ENCODE assay signal across 1 cellular context in the genomic region with DNA sequence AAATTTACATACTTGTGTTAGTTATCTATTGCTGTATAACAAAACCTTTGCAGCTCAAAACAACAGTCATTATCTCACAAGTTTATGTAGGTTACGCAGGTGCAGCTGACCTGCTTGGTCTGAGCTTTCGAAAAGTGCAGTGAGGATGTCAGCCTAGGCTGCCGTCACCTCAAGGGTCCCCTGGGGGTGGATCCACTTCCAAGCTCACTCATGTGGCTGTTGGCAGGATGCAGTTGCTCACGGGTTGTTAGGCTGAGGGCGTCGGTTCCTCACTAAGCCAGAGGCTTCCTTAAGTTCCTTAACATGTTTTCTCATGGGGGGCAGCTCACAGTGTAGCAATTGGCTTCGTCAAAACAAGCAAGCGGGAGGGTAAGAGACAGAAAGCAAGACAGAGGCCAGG.
TF ChIP-seq lines count a peak whose summit lies in the region.

No MANE protein-coding gene starts in this region.

TF ChIP-seq in GM23338, 12 proteins besides CTCF, POLR2A, EP300 and RAD21 (continued from another document):
- TF ChIP-seq, protein P1, sequence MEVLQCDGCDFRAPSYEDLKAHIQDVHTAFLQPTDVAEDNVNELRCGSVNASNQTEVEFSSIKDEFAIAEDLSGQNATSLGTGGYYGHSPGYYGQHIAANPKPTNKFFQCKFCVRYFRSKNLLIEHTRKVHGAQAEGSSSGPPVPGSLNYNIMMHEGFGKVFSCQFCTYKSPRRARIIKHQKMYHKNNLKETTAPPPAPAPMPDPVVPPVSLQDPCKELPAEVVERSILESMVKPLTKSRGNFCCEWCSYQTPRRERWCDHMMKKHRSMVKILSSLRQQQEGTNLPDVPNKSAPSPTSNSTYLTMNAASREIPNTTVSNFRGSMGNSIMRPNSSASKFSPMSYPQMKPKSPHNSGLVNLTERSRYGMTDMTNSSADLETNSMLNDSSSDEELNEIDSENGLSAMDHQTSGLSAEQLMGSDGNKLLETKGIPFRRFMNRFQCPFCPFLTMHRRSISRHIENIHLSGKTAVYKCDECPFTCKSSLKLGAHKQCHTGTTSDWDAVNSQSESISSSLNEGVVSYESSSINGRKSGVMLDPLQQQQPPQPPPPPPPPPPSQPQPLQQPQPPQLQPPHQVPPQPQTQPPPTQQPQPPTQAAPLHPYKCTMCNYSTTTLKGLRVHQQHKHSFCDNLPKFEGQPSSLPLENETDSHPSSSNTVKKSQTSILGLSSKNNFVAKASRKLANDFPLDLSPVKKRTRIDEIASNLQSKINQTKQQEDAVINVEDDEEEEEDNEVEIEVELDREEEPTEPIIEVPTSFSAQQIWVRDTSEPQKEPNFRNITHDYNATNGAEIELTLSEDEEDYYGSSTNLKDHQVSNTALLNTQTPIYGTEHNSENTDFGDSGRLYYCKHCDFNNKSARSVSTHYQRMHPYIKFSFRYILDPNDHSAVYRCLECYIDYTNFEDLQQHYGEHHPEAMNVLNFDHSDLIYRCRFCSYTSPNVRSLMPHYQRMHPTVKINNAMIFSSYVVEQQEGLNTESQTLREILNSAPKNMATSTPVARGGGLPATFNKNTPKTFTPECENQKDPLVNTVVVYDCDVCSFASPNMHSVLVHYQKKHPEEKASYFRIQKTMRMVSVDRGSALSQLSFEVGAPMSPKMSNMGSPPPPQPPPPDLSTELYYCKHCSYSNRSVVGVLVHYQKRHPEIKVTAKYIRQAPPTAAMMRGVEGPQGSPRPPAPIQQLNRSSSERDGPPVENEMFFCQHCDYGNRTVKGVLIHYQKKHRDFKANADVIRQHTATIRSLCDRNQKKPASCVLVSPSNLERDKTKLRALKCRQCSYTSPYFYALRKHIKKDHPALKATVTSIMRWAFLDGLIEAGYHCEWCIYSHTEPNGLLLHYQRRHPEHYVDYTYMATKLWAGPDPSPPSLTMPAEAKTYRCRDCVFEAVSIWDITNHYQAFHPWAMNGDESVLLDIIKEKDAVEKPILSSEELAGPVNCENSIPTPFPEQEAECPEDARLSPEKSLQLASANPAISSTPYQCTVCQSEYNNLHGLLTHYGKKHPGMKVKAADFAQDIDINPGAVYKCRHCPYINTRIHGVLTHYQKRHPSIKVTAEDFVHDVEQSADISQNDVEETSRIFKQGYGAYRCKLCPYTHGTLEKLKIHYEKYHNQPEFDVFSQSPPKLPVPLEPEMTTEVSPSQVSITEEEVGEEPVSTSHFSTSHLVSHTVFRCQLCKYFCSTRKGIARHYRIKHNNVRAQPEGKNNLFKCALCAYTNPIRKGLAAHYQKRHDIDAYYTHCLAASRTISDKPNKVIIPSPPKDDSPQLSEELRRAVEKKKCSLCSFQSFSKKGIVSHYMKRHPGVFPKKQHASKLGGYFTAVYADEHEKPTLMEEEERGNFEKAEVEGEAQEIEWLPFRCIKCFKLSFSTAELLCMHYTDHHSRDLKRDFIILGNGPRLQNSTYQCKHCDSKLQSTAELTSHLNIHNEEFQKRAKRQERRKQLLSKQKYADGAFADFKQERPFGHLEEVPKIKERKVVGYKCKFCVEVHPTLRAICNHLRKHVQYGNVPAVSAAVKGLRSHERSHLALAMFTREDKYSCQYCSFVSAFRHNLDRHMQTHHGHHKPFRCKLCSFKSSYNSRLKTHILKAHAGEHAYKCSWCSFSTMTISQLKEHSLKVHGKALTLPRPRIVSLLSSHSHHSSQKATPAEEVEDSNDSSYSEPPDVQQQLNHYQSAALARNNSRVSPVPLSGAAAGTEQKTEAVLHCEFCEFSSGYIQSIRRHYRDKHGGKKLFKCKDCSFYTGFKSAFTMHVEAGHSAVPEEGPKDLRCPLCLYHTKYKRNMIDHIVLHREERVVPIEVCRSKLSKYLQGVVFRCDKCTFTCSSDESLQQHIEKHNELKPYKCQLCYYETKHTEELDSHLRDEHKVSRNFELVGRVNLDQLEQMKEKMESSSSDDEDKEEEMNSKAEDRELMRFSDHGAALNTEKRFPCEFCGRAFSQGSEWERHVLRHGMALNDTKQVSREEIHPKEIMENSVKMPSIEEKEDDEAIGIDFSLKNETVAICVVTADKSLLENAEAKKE (CRISPR knock-in tag; IDR thresholded peaks at IDR 0.05), result no peak
- TF ChIP-seq ZNF114 (CRISPR knock-in tag; IDR thresholded peaks at IDR 0.05) (no peak), STAT1 (IDR thresholded peaks at IDR 0.05; ENCODE audit: unreplicated experiment) (no peak), CREB1 (CRISPR knock-in tag; IDR thresholded peaks at IDR 0.05; ENCODE audit: low read depth) (no peak), POLR2AphosphoS5 (IDR thresholded peaks at IDR 0.05; ENCODE audit: low read depth) (no peak), NANOG (IDR thresholded peaks at IDR 0.05; ENCODE audit: borderline replicate concordance) (no peak), EZH2phosphoT487 (IDR thresholded peaks at IDR 0.05; ENCODE audit: unreplicated experiment) (no peak), ZNF331 (CRISPR knock-in tag; IDR thresholded peaks at IDR 0.05; ENCODE audit: low read depth) (no peak)
- TF ChIP-seq, protein P2, sequence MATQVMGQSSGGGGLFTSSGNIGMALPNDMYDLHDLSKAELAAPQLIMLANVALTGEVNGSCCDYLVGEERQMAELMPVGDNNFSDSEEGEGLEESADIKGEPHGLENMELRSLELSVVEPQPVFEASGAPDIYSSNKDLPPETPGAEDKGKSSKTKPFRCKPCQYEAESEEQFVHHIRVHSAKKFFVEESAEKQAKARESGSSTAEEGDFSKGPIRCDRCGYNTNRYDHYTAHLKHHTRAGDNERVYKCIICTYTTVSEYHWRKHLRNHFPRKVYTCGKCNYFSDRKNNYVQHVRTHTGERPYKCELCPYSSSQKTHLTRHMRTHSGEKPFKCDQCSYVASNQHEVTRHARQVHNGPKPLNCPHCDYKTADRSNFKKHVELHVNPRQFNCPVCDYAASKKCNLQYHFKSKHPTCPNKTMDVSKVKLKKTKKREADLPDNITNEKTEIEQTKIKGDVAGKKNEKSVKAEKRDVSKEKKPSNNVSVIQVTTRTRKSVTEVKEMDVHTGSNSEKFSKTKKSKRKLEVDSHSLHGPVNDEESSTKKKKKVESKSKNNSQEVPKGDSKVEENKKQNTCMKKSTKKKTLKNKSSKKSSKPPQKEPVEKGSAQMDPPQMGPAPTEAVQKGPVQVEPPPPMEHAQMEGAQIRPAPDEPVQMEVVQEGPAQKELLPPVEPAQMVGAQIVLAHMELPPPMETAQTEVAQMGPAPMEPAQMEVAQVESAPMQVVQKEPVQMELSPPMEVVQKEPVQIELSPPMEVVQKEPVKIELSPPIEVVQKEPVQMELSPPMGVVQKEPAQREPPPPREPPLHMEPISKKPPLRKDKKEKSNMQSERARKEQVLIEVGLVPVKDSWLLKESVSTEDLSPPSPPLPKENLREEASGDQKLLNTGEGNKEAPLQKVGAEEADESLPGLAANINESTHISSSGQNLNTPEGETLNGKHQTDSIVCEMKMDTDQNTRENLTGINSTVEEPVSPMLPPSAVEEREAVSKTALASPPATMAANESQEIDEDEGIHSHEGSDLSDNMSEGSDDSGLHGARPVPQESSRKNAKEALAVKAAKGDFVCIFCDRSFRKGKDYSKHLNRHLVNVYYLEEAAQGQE (IDR thresholded peaks at IDR 0.05; ENCODE audit: unreplicated experiment), result no peak
- TF ChIP-seq, protein P3, sequence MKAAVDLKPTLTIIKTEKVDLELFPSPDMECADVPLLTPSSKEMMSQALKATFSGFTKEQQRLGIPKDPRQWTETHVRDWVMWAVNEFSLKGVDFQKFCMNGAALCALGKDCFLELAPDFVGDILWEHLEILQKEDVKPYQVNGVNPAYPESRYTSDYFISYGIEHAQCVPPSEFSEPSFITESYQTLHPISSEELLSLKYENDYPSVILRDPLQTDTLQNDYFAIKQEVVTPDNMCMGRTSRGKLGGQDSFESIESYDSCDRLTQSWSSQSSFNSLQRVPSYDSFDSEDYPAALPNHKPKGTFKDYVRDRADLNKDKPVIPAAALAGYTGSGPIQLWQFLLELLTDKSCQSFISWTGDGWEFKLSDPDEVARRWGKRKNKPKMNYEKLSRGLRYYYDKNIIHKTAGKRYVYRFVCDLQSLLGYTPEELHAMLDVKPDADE (IDR thresholded peaks at IDR 0.05), result no peak
